15 cellular contexts compared by ENCODE assay signal in the genomic region with DNA sequence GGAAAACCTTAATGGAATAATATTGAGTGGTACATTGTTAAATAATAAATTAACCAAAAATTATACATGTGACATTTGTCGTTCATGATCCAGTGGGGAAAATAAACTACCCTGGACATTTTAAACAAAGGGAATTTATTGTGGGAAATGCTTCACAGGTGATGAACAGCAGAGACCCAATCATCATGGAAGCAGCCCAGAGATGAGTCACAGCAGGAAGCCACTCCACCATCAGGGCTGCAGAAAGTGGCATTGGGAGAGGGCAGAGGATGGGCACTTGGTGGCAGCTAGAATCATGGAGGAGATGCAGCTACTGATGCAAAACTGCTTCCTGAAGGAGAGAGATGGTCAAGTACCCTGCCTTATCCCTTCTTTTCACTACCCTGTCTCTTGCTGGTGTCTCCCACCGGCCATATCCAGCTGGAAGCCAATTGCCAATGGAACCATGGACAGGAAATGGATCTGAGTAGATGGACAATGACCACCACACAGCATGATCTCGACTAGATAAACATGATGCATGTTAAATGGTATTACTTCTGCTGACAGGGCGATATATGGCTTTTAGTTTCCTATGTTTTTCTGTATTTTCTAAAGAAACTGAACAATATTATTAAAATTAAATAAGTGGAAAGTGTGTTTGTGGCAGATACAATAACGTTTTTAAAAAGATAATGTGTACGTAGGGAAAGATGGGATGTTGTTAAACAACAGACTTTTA.
DNase-seq lines count a peak whose midpoint lies in the region; ATAC-seq and TF ChIP-seq lines count a peak whose summit lies in the region.
"Had no signal": no experiment of that assay in that cellular context is flagged by ENCODE, and none has a peak within 500 bp of the region (broad histone marks: within the 10 kb centered on the region; RNA-seq: fewer than 3 reads in every experiment).

No MANE protein-coding gene starts in this region.

- no peak for TF ChIP-seq CTCF in fibroblast of mammary gland (conservative IDR thresholded peaks at IDR 0.05; ENCODE audit: control insufficient read depth, insufficient read depth, low read depth, low read length)

- DNase-seq in DMS53 treated with DMSO at 0.1 percent for 48 hours (lab: John Stamatoyannopoulos, UW; ENCODE audit: unreplicated experiment) (peak; percentile 19), HT1080 (ENCODE audit: low read depth) (peak; percentile 69), RKO (ENCODE audit: low spot score) (peak; percentile 34), fibroblast of mammary gland (ENCODE audit: low read depth) (peak; percentile 2), NCI-H2029 treated with DMSO at 0.1 percent for 48 hours (lab: John Stamatoyannopoulos, UW) (no peak)
- no peak for DNase-seq in stimulated activated CD4-positive, alpha-beta T cell treated with anti-CD3 and anti-CD28 coated beads, Interleukin-4, amount 100 ng/mL, for 1 hour
- DNase-seq in stimulated activated CD4-positive, alpha-beta T cell treated with anti-CD3 and anti-CD28 coated beads, Interleukin-2, amount 100 ng/mL, for 48 hours = no peak
- DNase-seq: activated CD8-positive, alpha-beta memory T cell treated with anti-CD3 and anti-CD28 coated beads, Interleukin-2, amount 50 U/mL, for 4 hours; gastrocnemius medialis; mesenchymal stem cell; NCI-H1105 had no signal

- ATAC-seq in HG03378 (IDR thresholded peaks at IDR 0.05; ENCODE audit: unreplicated experiment) = no peak
- ATAC-seq: gastrocnemius medialis; naive thymus-derived CD8-positive, alpha-beta T cell had no signal

- H3K4me3 ChIP-seq in fibroblast of mammary gland (ENCODE audit: control insufficient read depth, low read depth, low read length) = no peak overlapping the region
- H3K4me3 ChIP-seq: gastrocnemius medialis, HAP-1, pancreas had no signal

Comparison
In these comparisons a context has a peak if more than half of its experiments do, and no peak if none do; other contexts are left out.
1. DNase-seq: peak in DMS53 treated with DMSO at 0.1 percent for 48 hours (single experiment), HT1080 (single experiment), RKO (single experiment) and fibroblast of mammary gland (single experiment); none in NCI-H2029 treated with DMSO at 0.1 percent for 48 hours (single experiment), stimulated activated CD4-positive, alpha-beta T cell treated with anti-CD3 and anti-CD28 coated beads, Interleukin-4, amount 100 ng/mL, for 1 hour (single experiment) and stimulated activated CD4-positive, alpha-beta T cell treated with anti-CD3 and anti-CD28 coated beads, Interleukin-2, amount 100 ng/mL, for 48 hours (0 of 2).